8 cellular contexts compared by ENCODE assay signal in the genomic region with DNA sequence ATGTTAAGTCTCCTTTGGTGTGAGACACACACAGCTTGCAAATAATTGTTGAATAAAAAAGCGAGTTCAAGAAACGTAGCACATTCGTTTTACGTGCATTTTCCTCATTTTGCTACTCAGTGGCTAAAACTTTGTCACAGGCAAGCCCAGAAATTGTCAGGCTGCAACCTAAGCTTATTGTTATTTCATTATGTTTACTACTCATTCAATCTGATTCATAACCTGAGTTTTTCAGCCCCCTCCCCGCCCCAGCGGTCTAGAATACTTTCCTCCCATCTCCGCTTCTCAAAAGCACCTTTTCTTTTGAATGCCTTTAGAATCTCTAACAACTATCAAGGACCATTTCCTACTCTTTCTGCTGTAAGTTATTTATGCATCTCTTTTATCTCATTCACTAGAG. TPM values are rescaled to one million over a fixed set of nuclear protein-coding genes. Genes with fewer than 3 reads are reported as not detected.
DNase-seq lines count a peak whose midpoint lies in the region; ATAC-seq and TF ChIP-seq lines count a peak whose summit lies in the region.

No MANE protein-coding gene starts in this region.

- H2AK5ac ChIP-seq in IMR-90 (ENCODE audit: low read depth, low read length): no peak overlapping the region

- no peaks in the 10 kb centered on the region for H3K36me3 ChIP-seq in IMR-90 (ENCODE audit: control insufficient read depth, insufficient read depth, low read length)
- H3K36me3 ChIP-seq in mammary epithelial cell (ENCODE audit: insufficient read depth, low read length): peaks cover 5% of the 10 kb centered on the region
- no peaks in the 10 kb centered on the region for H3K36me3 ChIP-seq in mucosa of rectum (ENCODE audit: control insufficient read depth in 2 of 2, insufficient read depth in 2 of 2, low read length in 2 of 2)

- H3K79me2 ChIP-seq in mammary epithelial cell (ENCODE audit: insufficient read depth, low read length): peaks cover 61% of the 10 kb centered on the region

- H3K4me2 ChIP-seq in IMR-90 (ENCODE audit: low read depth, low read length) (peak overlapping the region; percentile 87), mammary epithelial cell (ENCODE audit: insufficient read depth, low read depth, low read length) (peak overlapping the region; percentile 98)

- no peak overlapping the region for H3K4ac ChIP-seq in IMR-90 (ENCODE audit: low read depth, low read length)

- DNase-seq in IMR-90 (no peak), mammary epithelial cell (no peak), omental fat pad (ENCODE audit: low spot score) (no peak), AML-193 (lab: John Stamatoyannopoulos, UW) (no peak)

- no peak overlapping the region for H2BK15ac ChIP-seq in IMR-90 (ENCODE audit: low read depth, low read length)

- H3K27me3 ChIP-seq in IMR-90 (ENCODE audit: control insufficient read depth, insufficient read depth, low read length): no peaks in the 10 kb centered on the region
- H3K27me3 ChIP-seq in mammary epithelial cell (ENCODE audit: insufficient read depth, low read length): no peaks in the 10 kb centered on the region
- no peaks in the 10 kb centered on the region for H3K27me3 ChIP-seq in mucosa of rectum (ENCODE audit: control insufficient read depth in 2 of 2, insufficient read depth in 2 of 2, low read length in 2 of 2)

- no peak for TF ChIP-seq RAD21 in IMR-90 (IDR thresholded peaks at IDR 0.05; ENCODE audit: low read length)

- H2BK20ac ChIP-seq in IMR-90 (ENCODE audit: low read depth, low read length): no peak overlapping the region

- H3K27ac ChIP-seq in 22Rv1 (peak overlapping the region; percentile 77), IMR-90 (ENCODE audit: insufficient read depth, low read length) (no peak overlapping the region), mammary epithelial cell (ENCODE audit: insufficient read depth, low read depth, low read length) (peak overlapping the region; percentile 95), mucosa of rectum (ENCODE audit: low read depth in 2 of 2, low read length in 2 of 2) (peak overlapping the region in 1 of 2 donors; percentile 93)

- H4K20me1 ChIP-seq in IMR-90 (ENCODE audit: insufficient read depth, low read length) (peaks cover 53% of the 10 kb centered on the region), mammary epithelial cell (ENCODE audit: insufficient read depth, low read length) (peaks cover 3% of the 10 kb centered on the region)

- WGBS in IMR-90 (ENCODE audit: extremely low coverage in 2 of 2, insufficient read length in 1 of 2), 2 experiments: no CpG with 5 or more reads among the region's 7 CpGs
- 14% methylated on average over 6 of the region's 7 CpGs for WGBS in mammary epithelial cell (ENCODE audit: low coverage, missing lambda C conversion rate)

- H3K14ac ChIP-seq in IMR-90 (replicated peaks; ENCODE audit: low read depth, low read length): peak overlapping the region; percentile 10; the same call in 1 of the 2 replicates

- peaks cover 14% of the 10 kb centered on the region; the same call in 1 of the 2 replicates for H3K9me1 ChIP-seq in IMR-90 (ENCODE audit: insufficient read depth, low read length)

- no peak for TF ChIP-seq POLR2A in IMR-90 (IDR thresholded peaks at IDR 0.05; ENCODE audit: low read depth, low read length)

- H2BK5ac ChIP-seq in IMR-90 (ENCODE audit: low read depth, low read length, poor library complexity, severe bottlenecking): peak overlapping the region; percentile 63

- H2AFZ ChIP-seq in IMR-90 (replicated peaks; ENCODE audit: low read length, poor library complexity): no peak overlapping the region
- H2AFZ ChIP-seq in mammary epithelial cell (ENCODE audit: low read depth, low read length): peak overlapping the region; percentile 88

- in situ Hi-C loops in IMR-90 (cut with MboI; ENCODE audit: low sequenced_read_pairs): no loop called here
- in situ Hi-C loops in mammary epithelial cell (cut with MboI; ENCODE audit: low sequenced_read_pairs in 2 of 2): no loop called here

- H2BK120ac ChIP-seq in IMR-90 (ENCODE audit: low read depth, low read length): no peak overlapping the region

- peaks cover 8% of the 10 kb centered on the region for H3K4me1 ChIP-seq in IMR-90 (ENCODE audit: control insufficient read depth, insufficient read depth, low read length)
- peaks cover 15% of the 10 kb centered on the region for H3K4me1 ChIP-seq in mammary epithelial cell (ENCODE audit: insufficient read depth, low read length)
- H3K4me1 ChIP-seq in mucosa of rectum (ENCODE audit: control insufficient read depth in 2 of 2, insufficient read depth in 2 of 2, low read length in 2 of 2): peaks cover 8 to 11% of the 10 kb centered on the region in 2 donors

- H4K8ac ChIP-seq in IMR-90 (ENCODE audit: low read depth in 2 of 2, low read length in 2 of 2): no peak overlapping the region; a peak in 1 of 4 replicates

- H3K4me3 ChIP-seq in IMR-90 (ENCODE audit: insufficient read depth, low read depth, low read length) (peak overlapping the region; percentile 89), mammary epithelial cell (replicated peaks in 1 of 3; ENCODE audit: insufficient read depth in 1 of 3, low read depth in 2 of 3, low read length in 3 of 3) (peak overlapping the region; percentile 84 to 97 (median 85)), mucosa of rectum (ENCODE audit: low read length in 2 of 2) (peak overlapping the region; percentile 87 to 89)

- peak overlapping the region; percentile 91 for H3K9ac ChIP-seq in IMR-90 (ENCODE audit: low read depth, low read length)
- H3K9ac ChIP-seq in mammary epithelial cell (ENCODE audit: insufficient read depth, low read length): peak overlapping the region; percentile 95
- H3K9ac ChIP-seq in mucosa of rectum (ENCODE audit: low read depth in 1 of 2, low read length in 2 of 2): peak overlapping the region; percentile 86 to 90

- POLR2A ChIA-PET in IMR-90 (lab: Charles Lee; ENCODE audit: unreplicated experiment): no interaction called here

- H4K5ac ChIP-seq in IMR-90 (ENCODE audit: low read depth, low read length): no peak overlapping the region

- H3K23ac ChIP-seq in IMR-90 (ENCODE audit: low read depth, low read length): peak overlapping the region; percentile 99; the same call in 1 of the 2 replicates

- no peak overlapping the region for H3K18ac ChIP-seq in IMR-90 (ENCODE audit: low read depth, low read length)

- no peaks in the 10 kb centered on the region for H3K9me3 ChIP-seq in IMR-90 (ENCODE audit: control insufficient read depth, insufficient read depth, low read length)
- no peaks in the 10 kb centered on the region for H3K9me3 ChIP-seq in mammary epithelial cell (replicated peaks; ENCODE audit: insufficient read depth, low read length)
- no peaks in the 10 kb centered on the region for H3K9me3 ChIP-seq in mucosa of rectum (ENCODE audit: control insufficient read depth in 2 of 2, low read length in 2 of 2)

- H2AK9ac ChIP-seq in IMR-90 (replicated peaks; ENCODE audit: low read depth, low read length, poor library complexity): no peak overlapping the region

- H3K79me1 ChIP-seq in IMR-90 (ENCODE audit: low read depth in 1 of 2, low read length in 2 of 2): peaks cover 0 to 48% of the 10 kb centered on the region in 2 experiments; a peak in 2 of 4 replicates

- H3K56ac ChIP-seq in IMR-90 (ENCODE audit: extremely low read depth, insufficient read depth, low read length): no peak overlapping the region

- no TSS peak for BruUV-seq in IMR-90 (replicated peaks; lab: Mats Ljungman, UMichigan)
- no TSS peak for BruUV-seq in mammary epithelial cell (replicated peaks; lab: Mats Ljungman, UMichigan)

- intact Hi-C loops in IMR-90 (cut with micrococcal nuclease) (loop anchor here (5.0 kb wide), 1 partner anchor 62 kb away; a partner anchor contains a TSS), mammary epithelial cell (cut with micrococcal nuclease) (no loop called here)

- dilution Hi-C loops in IMR-90 (cut with HindIII; ENCODE audit: low sequenced_read_pairs, unreplicated experiment): no loop called here
- dilution Hi-C loops in mammary epithelial cell (cut with HindIII; ENCODE audit: low sequenced_read_pairs): loop anchor here (5.0 kb wide), 1 partner anchor 42 kb away; no protein-coding TSS in a partner anchor

- CTCF ChIA-PET in IMR-90 (lab: Yijun Ruan, JAX) (interaction anchor here (1.4 kb wide), 1 partner anchor 20 kb away, joined by 4 read pairs; no protein-coding TSS in a partner anchor), mammary epithelial cell (lab: Charles Lee; ENCODE audit: low non-redundant PET) (no interaction called here)

- TF ChIP-seq CTCF in 22Rv1 (IDR thresholded peaks at IDR 0.05) (no peak), IMR-90 (conservative IDR thresholded peaks at IDR 0.05; ENCODE audit: low read depth, low read length) (no peak), mammary epithelial cell (conservative IDR thresholded peaks at IDR 0.05 in 1 of 2, IDR thresholded peaks at IDR 0.05 in 1 of 2; ENCODE audit: extremely low read depth in 1 of 2, insufficient read depth in 1 of 2, low read depth in 1 of 2, low read length in 2 of 2) (no peak), omental fat pad (IDR thresholded peaks at IDR 0.05) (no peak)

- ATAC-seq in IMR-90 (ENCODE audit: low read depth): no peak
- ATAC-seq in HG02973 (IDR thresholded peaks at IDR 0.05; ENCODE audit: unreplicated experiment): no peak
- ATAC-seq in omental fat pad (ENCODE audit: low FRiP score): no peak
- ATAC-seq in GM19324 (IDR thresholded peaks at IDR 0.05; ENCODE audit: low FRiP score, unreplicated experiment): no peak

- no peak overlapping the region for H4K91ac ChIP-seq in IMR-90 (ENCODE audit: insufficient read depth, low read depth, low read length)

TF ChIP-seq in IMR-90, 13 proteins besides CTCF, POLR2A, EP300 and RAD21 (continues in another document):
- TF ChIP-seq, protein P1, sequence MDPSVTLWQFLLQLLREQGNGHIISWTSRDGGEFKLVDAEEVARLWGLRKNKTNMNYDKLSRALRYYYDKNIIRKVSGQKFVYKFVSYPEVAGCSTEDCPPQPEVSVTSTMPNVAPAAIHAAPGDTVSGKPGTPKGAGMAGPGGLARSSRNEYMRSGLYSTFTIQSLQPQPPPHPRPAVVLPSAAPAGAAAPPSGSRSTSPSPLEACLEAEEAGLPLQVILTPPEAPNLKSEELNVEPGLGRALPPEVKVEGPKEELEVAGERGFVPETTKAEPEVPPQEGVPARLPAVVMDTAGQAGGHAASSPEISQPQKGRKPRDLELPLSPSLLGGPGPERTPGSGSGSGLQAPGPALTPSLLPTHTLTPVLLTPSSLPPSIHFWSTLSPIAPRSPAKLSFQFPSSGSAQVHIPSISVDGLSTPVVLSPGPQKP (IDR thresholded peaks at IDR 0.05; ENCODE audit: borderline replicate concordance, low read depth, low read length): no peak
- TF ChIP-seq RCOR1 (IDR thresholded peaks at IDR 0.05; ENCODE audit: insufficient replicate concordance, low read length) (no peak), CEBPB (IDR thresholded peaks at IDR 0.05; ENCODE audit: low read depth, low read length) (no peak), NFE2L2 (IDR thresholded peaks at IDR 0.05; ENCODE audit: low read depth, low read length) (no peak), BHLHE40 (IDR thresholded peaks at IDR 0.05; ENCODE audit: low read depth, low read length) (no peak)

RNA-seq across cellular contexts. Expression of a gene that starts 1.1 kb away (rescaled TPM):
- total RNA-seq in IMR-90 (2012; rRNA removed): 5.4 and 16.4 TPM in 2 replicates
- polyA plus RNA-seq in IMR-90 (2012; rRNA removed): 9.5 and 10.6 TPM in 2 replicates
- 1.3 and 2.1 TPM in 2 replicates for polyA plus RNA-seq in IMR-90 (2012; cell fraction: cytosol; rRNA removed)
- 2.5 and 20.4 TPM in 2 replicates for polyA plus RNA-seq in IMR-90 (2012; cell fraction: nucleus; rRNA removed; ENCODE audit: low replicate concordance)
- 10 to 100 TPM; 16.5 to 29.9 TPM for total RNA-seq in mammary epithelial cell
- polyA plus RNA-seq in mammary epithelial cell: 9.2 TPM
- 3.3 TPM for polyA minus RNA-seq in mammary epithelial cell
- 10 to 100 TPM; 16.6 to 36.7 (median 24.2) TPM for total RNA-seq in omental fat pad
